In the genomic region with DNA sequence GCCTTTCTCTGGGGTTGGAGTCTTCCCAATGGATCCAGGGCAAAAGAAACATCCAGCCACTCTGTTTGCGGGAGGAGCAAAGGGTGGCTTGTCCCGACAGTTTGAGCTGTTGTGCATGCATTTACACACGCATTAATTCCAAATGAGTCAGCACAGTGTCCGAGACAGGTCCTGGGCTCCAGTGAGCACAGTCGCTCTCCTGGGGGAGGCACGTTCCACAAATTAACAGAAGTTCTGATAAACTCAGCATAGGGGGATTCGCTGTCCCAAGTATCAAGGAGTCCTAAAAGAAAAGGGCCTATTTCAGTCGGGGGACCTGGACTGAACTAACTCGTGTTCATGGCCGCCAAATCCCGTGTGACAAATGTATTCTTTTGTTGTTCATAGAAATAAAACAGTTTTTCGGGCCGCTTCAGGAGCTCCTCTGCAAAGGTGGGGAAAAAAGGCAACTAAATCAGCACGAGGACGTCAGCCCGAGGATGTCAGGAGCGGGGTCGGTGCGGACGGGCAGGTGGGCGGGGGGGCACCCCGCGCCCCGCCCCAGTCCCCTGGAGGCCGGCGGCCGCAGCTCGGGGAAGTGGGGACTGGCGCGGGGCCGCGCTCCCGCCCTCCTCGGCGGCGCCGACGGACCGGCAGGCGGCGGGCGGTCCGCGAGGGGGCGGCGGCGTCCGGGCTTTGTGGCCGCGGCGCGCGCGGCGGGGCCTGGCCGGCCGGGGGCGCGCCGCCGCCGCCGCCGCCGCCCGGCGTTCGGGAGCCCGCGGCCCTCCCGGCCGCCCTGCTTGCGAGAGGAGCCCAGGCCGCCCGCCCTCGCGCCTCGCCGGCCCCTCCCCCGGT, we compare ENCODE assay signal across 8 cellular contexts. TPM values are rescaled to one million over a fixed set of nuclear protein-coding genes. Genes with fewer than 3 reads are reported as not detected.
DNase-seq lines count a peak whose midpoint lies in the region; ATAC-seq and TF ChIP-seq lines count a peak whose summit lies in the region.

A gene with protein sequence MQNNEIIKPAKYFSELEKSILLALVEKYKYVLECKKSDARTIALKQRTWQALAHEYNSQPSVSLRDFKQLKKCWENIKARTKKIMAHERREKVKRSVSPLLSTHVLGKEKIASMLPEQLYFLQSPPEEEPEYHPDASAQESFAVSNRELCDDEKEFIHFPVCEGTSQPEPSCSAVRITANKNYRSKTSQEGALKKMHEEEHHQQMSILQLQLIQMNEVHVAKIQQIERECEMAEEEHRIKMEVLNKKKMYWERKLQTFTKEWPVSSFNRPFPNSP (plus strand): TSS at position 612 of the 834 bp plus-strand sequence. CDS start 14,796 bp downstream, outside the sequence.

- H3K27ac Mint-ChIP-seq in neural crest cell (ENCODE audit: unreplicated experiment), result peak within 1 kb of the TSS; percentile 98

- no peak for TF ChIP-seq EP300 in suprapubic skin (IDR thresholded peaks at IDR 0.05)

- peak within 1 kb of the TSS; percentile 55 to 90 (median 80) for H3K27ac ChIP-seq in Peyer's patch
- H3K27ac ChIP-seq in foreskin keratinocyte, result peak within 1 kb of the TSS; percentile 97
- H3K27ac ChIP-seq in suprapubic skin, result peak within 1 kb of the TSS; percentile 90

- peak within 1 kb of the TSS; percentile 98 for H3K4me3 Mint-ChIP-seq in neural crest cell

- H3K9me3 ChIP-seq in Peyer's patch (no peaks in the 10 kb centered on the region), suprapubic skin (no peaks in the 10 kb centered on the region)

- H3K27me3 ChIP-seq in Peyer's patch, result no peaks in the 10 kb centered on the region
- H3K27me3 ChIP-seq in foreskin keratinocyte, result no peaks in the 10 kb centered on the region
- no peaks in the 10 kb centered on the region for H3K27me3 ChIP-seq in suprapubic skin

- H3K4me3 ChIP-seq in Peyer's patch (peak within 1 kb of the TSS; percentile 67 to 96 (median 86)), suprapubic skin (peak within 1 kb of the TSS; percentile 86)

- H3K36me3 Mint-ChIP-seq in neural crest cell (ENCODE audit: low read depth), result peaks cover 8% of the 10 kb centered on the region

- H3K4me1 ChIP-seq in Peyer's patch, result peaks cover 0 to 22% (median 0%) of the 10 kb centered on the region in 4 donors
- H3K4me1 ChIP-seq in foreskin keratinocyte, result peaks cover 20% of the 10 kb centered on the region
- peaks cover 26% of the 10 kb centered on the region for H3K4me1 ChIP-seq in suprapubic skin

- H3K36me3 ChIP-seq in Peyer's patch (no peaks in the 10 kb centered on the region), suprapubic skin (no peaks in the 10 kb centered on the region)

- in situ Hi-C loops in Caki2 (cut with HindIII; ENCODE audit: low pct_unique_long_range_greater_than_20kb, low sequenced_read_pairs), result no loop called here

- WGBS in suprapubic skin, result 0% methylated on average over 16 of the region's 80 CpGs

- DNase-seq in Caki2 (ENCODE audit: low read depth) (peak; percentile 80), HPDE6-E6E7 (ENCODE audit: extremely low spot score) (peak; percentile 53), Peyer's patch (peak; percentile 57 to 76 (median 74)), foreskin keratinocyte (peak; percentile 68 to 81), neural crest cell (ENCODE audit: low read depth, low spot score) (peak; percentile 48), suprapubic skin (ENCODE audit: low spot score in 2 of 2) (peak in 1 of 2 donors; percentile 77)
- peak; percentile 28 for DNase-seq in activated gamma-delta T cell treated with anti-CD3 and anti-CD28 coated beads, Interleukin-2, amount 50 U/mL, for 16 hours (ENCODE audit: low read depth)

- no peaks in the 10 kb centered on the region for H3K9me3 Mint-ChIP-seq in neural crest cell

- no peaks in the 10 kb centered on the region for H3K27me3 Mint-ChIP-seq in neural crest cell (ENCODE audit: low read depth)

- peaks cover 44% of the 10 kb centered on the region for H3K4me1 Mint-ChIP-seq in neural crest cell

- TF ChIP-seq CTCF in Peyer's patch (IDR thresholded peaks at IDR 0.05) (peak in 2 of 6 experiments; percentile 38 to 45), foreskin keratinocyte (conservative IDR thresholded peaks at IDR 0.05) (peak; percentile 28), neural crest cell (conservative IDR thresholded peaks at IDR 0.05) (peak; percentile 16), suprapubic skin (IDR thresholded peaks at IDR 0.05) (no peak)

- TF ChIP-seq POLR2A in Peyer's patch (IDR thresholded peaks at IDR 0.05) (peak; percentile 13 to 15), suprapubic skin (IDR thresholded peaks at IDR 0.05) (no peak)

- ATAC-seq in GM19468 (IDR thresholded peaks at IDR 0.05; ENCODE audit: extremely low read depth, unreplicated experiment) (peak; percentile 43), foreskin keratinocyte (peak; percentile 34)

RNA-seq across cellular contexts. Expression of the gene that starts here (rescaled TPM):
- 66.6 and 90.2 TPM in 2 replicates for total RNA-seq in Caki2 (2014; rRNA removed; shearing (Covaris generic); ENCODE audit: low replicate concordance)
- total RNA-seq in Peyer's patch, result 10 to 100 TPM in 2 of 4 donors, 1 to 10 TPM in 2; 5.5 to 37.1 (median 9.5) TPM
- total RNA-seq in foreskin keratinocyte, result 92.7 and 94.4 TPM in 2 replicates
- polyA plus RNA-seq in foreskin keratinocyte, result 78.4 and 80.8 TPM in 2 replicates
- total RNA-seq in neural crest cell, result 44.6 and 50.1 TPM in 2 replicates
- 10 to 100 TPM; 10.0 to 14.5 (median 12.2) TPM for total RNA-seq in suprapubic skin

Comparison
In these comparisons a context has a peak if more than half of its experiments do, and no peak if none do; other contexts are left out.
1. CTCF ChIP-seq: peak in foreskin keratinocyte (single experiment) and neural crest cell (single experiment); none in suprapubic skin (0 of 2).
2. POLR2A ChIP-seq: peak in Peyer's patch (2 of 2); none in suprapubic skin (0 of 2).
3. Peak in every context shown above with its lines, with median percentiles within 50 percentile points of each other: H3K27ac ChIP-seq.